In the genomic region with DNA sequence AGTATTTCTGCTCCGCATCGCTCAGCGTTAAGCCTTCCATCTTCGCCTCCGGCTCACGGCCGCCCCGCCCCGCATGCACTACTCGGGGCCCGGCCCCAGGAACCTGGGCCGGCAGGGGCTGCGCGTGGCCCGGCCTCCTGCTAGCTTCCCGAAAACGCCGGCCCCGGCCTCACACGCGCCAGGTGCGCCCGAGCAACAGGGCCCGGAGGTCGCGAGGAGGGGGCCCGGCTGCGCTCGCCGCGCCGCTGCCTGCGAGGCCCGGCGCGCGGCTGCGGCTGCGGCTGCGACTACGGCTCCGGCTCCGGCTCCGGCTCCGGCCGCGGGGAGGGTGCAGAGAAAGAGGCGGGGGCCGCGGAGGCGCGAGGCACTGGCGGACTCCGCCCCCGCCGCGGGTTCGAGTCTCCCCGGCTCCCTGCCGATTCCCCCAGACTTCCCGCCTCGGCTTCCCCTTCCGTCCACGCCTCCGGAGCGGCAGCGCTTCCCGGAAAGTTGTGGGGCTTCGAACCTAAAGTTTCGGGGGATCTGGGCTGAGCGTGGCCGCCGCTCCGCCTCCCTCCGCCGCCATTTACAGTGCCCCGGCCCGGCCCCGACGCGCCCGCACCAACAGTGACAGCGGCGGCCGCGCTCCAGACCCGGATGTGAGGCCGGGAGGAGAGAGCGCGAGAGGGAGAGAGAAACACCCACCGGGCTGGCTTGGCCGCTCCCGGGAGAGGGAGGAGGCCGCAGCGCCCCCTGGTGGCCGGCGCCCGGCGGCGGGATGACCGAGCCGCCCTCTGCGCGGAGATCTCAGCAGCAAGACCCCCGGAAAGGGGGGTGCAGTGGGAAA, we compare ENCODE assay signal across 1 cellular context.
TF ChIP-seq lines count a peak whose summit lies in the region.

A gene with protein sequence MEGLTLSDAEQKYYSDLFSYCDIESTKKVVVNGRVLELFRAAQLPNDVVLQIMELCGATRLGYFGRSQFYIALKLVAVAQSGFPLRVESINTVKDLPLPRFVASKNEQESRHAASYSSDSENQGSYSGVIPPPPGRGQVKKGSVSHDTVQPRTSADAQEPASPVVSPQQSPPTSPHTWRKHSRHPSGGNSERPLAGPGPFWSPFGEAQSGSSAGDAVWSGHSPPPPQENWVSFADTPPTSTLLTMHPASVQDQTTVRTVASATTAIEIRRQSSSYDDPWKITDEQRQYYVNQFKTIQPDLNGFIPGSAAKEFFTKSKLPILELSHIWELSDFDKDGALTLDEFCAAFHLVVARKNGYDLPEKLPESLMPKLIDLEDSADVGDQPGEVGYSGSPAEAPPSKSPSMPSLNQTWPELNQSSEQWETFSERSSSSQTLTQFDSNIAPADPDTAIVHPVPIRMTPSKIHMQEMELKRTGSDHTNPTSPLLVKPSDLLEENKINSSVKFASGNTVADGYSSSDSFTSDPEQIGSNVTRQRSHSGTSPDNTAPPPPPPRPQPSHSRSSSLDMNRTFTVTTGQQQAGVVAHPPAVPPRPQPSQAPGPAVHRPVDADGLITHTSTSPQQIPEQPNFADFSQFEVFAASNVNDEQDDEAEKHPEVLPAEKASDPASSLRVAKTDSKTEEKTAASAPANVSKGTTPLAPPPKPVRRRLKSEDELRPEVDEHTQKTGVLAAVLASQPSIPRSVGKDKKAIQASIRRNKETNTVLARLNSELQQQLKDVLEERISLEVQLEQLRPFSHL (minus strand): TSS at position 611 of the 826 bp plus-strand sequence. CDS start 571 bp downstream, at position 40.

TF ChIP-seq in K562, 482 proteins besides CTCF, POLR2A, EP300 and RAD21 (continued from another document and continues in another):
- TF ChIP-seq RREB1 (CRISPR knock-in tag; IDR thresholded peaks at IDR 0.05) (no peak), YBX1 (IDR thresholded peaks at IDR 0.05) (no peak), ZNF407 (IDR thresholded peaks at IDR 0.05; ENCODE audit: low read depth) (no peak), KAT2B (IDR thresholded peaks at IDR 0.05; ENCODE audit: low read depth, low read length) (no peak), KLF6 (CRISPR knock-in tag; IDR thresholded peaks at IDR 0.05; ENCODE audit: borderline replicate concordance) (no peak), PCBP2 (IDR thresholded peaks at IDR 0.05; ENCODE audit: low read depth, low read length, poor library complexity, severe bottlenecking) (no peak), SMC3 (conservative IDR thresholded peaks at IDR 0.05; ENCODE audit: insufficient read depth, low read depth, low read length) (peak; percentile 80), MTF1 (CRISPR knock-in tag; IDR thresholded peaks at IDR 0.05; ENCODE audit: borderline replicate concordance) (no peak), ZKSCAN1 (IDR thresholded peaks at IDR 0.05; ENCODE audit: low read depth, low read length) (no peak), TGIF2 (CRISPR knock-in tag; IDR thresholded peaks at IDR 0.05) (0 out of 2 replicates have a peak, but pooled peaks have one; percentile 31), BRF2 (IDR thresholded peaks at IDR 0.05; ENCODE audit: borderline replicate concordance, insufficient read depth, insufficient read length) (no peak), BHLHE40 (IDR thresholded peaks at IDR 0.05; ENCODE audit: low read length) (no peak), ATF1 (CRISPR knock-in tag; IDR thresholded peaks at IDR 0.05) (no peak), ATF1 (tag; IDR thresholded peaks at IDR 0.05) (peak; percentile 72), RBM25 (IDR thresholded peaks at IDR 0.05; ENCODE audit: low read depth, low read length, severe bottlenecking) (no peak), GABPA (tag; conservative IDR thresholded peaks at IDR 0.05; ENCODE audit: low read depth) (peak; percentile 79), U2AF1 (optimal IDR thresholded peaks at IDR 0.05; ENCODE audit: low read depth, low read length) (peak; percentile 26), RBM14 (IDR thresholded peaks at IDR 0.05; ENCODE audit: borderline replicate concordance, insufficient read depth, low read depth, low read length) (no peak), SIX5 (IDR thresholded peaks at IDR 0.05; ENCODE audit: borderline replicate concordance in 1 of 2, insufficient read depth in 1 of 2, low read depth in 1 of 2, low read length in 2 of 2) (no peak)
- TF ChIP-seq, protein P1, sequence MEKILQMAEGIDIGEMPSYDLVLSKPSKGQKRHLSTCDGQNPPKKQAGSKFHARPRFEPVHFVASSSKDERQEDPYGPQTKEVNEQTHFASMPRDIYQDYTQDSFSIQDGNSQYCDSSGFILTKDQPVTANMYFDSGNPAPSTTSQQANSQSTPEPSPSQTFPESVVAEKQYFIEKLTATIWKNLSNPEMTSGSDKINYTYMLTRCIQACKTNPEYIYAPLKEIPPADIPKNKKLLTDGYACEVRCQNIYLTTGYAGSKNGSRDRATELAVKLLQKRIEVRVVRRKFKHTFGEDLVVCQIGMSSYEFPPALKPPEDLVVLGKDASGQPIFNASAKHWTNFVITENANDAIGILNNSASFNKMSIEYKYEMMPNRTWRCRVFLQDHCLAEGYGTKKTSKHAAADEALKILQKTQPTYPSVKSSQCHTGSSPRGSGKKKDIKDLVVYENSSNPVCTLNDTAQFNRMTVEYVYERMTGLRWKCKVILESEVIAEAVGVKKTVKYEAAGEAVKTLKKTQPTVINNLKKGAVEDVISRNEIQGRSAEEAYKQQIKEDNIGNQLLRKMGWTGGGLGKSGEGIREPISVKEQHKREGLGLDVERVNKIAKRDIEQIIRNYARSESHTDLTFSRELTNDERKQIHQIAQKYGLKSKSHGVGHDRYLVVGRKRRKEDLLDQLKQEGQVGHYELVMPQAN (IDR thresholded peaks at IDR 0.05; ENCODE audit: borderline replicate concordance): peak; percentile 59; the same call in 1 of the 2 replicates
- TF ChIP-seq, protein P2, sequence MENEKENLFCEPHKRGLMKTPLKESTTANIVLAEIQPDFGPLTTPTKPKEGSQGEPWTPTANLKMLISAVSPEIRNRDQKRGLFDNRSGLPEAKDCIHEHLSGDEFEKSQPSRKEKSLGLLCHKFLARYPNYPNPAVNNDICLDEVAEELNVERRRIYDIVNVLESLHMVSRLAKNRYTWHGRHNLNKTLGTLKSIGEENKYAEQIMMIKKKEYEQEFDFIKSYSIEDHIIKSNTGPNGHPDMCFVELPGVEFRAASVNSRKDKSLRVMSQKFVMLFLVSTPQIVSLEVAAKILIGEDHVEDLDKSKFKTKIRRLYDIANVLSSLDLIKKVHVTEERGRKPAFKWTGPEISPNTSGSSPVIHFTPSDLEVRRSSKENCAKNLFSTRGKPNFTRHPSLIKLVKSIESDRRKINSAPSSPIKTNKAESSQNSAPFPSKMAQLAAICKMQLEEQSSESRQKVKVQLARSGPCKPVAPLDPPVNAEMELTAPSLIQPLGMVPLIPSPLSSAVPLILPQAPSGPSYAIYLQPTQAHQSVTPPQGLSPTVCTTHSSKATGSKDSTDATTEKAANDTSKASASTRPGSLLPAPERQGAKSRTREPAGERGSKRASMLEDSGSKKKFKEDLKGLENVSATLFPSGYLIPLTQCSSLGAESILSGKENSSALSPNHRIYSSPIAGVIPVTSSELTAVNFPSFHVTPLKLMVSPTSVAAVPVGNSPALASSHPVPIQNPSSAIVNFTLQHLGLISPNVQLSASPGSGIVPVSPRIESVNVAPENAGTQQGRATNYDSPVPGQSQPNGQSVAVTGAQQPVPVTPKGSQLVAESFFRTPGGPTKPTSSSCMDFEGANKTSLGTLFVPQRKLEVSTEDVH (IDR thresholded peaks at IDR 0.05; ENCODE audit: low read depth, partially characterized antibody): no peak
- TF ChIP-seq, protein P3, sequence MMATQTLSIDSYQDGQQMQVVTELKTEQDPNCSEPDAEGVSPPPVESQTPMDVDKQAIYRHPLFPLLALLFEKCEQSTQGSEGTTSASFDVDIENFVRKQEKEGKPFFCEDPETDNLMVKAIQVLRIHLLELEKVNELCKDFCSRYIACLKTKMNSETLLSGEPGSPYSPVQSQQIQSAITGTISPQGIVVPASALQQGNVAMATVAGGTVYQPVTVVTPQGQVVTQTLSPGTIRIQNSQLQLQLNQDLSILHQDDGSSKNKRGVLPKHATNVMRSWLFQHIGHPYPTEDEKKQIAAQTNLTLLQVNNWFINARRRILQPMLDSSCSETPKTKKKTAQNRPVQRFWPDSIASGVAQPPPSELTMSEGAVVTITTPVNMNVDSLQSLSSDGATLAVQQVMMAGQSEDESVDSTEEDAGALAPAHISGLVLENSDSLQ (IDR thresholded peaks at IDR 0.05): peak; percentile 36; the same call in 1 of the 2 replicates
